21 cellular contexts compared by ENCODE assay signal in genomic region chr19:7067716-7068115, GRCh38. TPM values are rescaled to one million over a fixed set of nuclear protein-coding genes. Genes with fewer than 3 reads are reported as not detected.
"Had no signal": no experiment of that assay in that cellular context is flagged by ENCODE, and none has a peak within 500 bp of the region (broad histone marks: within the 10 kb centered on the region; RNA-seq: fewer than 3 reads in every experiment).

No MANE protein-coding gene starts in this region.

- H3K27ac Mint-ChIP-seq: activated CD8-positive, alpha-beta memory T cell treated with anti-CD3 and anti-CD28 coated beads, Interleukin-2, amount 10 ng/mL, durations not matched to agents 7 days and 5 days; activated T-cell treated with anti-CD3 and anti-CD28 coated beads, Interleukin-2, amount 50 U/mL, for 24 hours; memory B cell had no signal

- H3K4me3 Mint-ChIP-seq: activated CD8-positive, alpha-beta memory T cell treated with anti-CD3 and anti-CD28 coated beads, Interleukin-2, amount 10 ng/mL, durations not matched to agents 7 days and 5 days; activated naive CD8-positive, alpha-beta T cell treated with anti-CD3 and anti-CD28 coated beads, Interleukin-2, amount 10 ng/mL, durations not matched to agents 7 days and 5 days; activated T-cell treated with anti-CD3 and anti-CD28 coated beads, Interleukin-2, amount 50 U/mL, for 24 hours; memory B cell; natural killer cell treated with Interleukin-12 subunit alpha and Interleukin-12 subunit beta and Interleukin-15 and Interleukin-18, amount 100 ng/mL, for 72 hours had no signal

- H3K27me3 Mint-ChIP-seq: activated CD8-positive, alpha-beta memory T cell treated with anti-CD3 and anti-CD28 coated beads, Interleukin-2, amount 10 ng/mL, durations not matched to agents 7 days and 5 days; activated naive CD8-positive, alpha-beta T cell treated with anti-CD3 and anti-CD28 coated beads, Interleukin-2, amount 10 ng/mL, durations not matched to agents 7 days and 5 days; activated T-cell treated with anti-CD3 and anti-CD28 coated beads, Interleukin-2, amount 50 U/mL, for 24 hours; effector memory CD8-positive, alpha-beta T cell; memory B cell; natural killer cell treated with Interleukin-12 subunit alpha and Interleukin-12 subunit beta and Interleukin-15 and Interleukin-18, amount 100 ng/mL, for 72 hours had no signal

- H3K9me3 ChIP-seq: ascending aorta, left lung, sigmoid colon had no signal

- H3K27ac ChIP-seq: ascending aorta, epithelial cell of prostate, left lung, sigmoid colon had no signal

- ATAC-seq: activated CD4-positive, CD25-positive, alpha-beta regulatory T cell treated with anti-CD3 and anti-CD28 coated beads, Interleukin-2, amount 50 U/mL, for 24 hours; activated CD8-positive, alpha-beta memory T cell treated with anti-CD3 and anti-CD28 coated beads, Interleukin-2, amount 10 ng/mL, durations not matched to agents 7 days and 5 days; effector memory CD8-positive, alpha-beta T cell; left lung; natural killer cell treated with Interleukin-12 subunit alpha and Interleukin-12 subunit beta and Interleukin-15 and Interleukin-18, amount 100 ng/mL, for 72 hours had no signal

- H3K27me3 ChIP-seq: ascending aorta, left lung, sigmoid colon had no signal

- H3K9me3 Mint-ChIP-seq: activated T-cell treated with anti-CD3 and anti-CD28 coated beads, Interleukin-2, amount 50 U/mL, for 24 hours; effector memory CD8-positive, alpha-beta T cell; natural killer cell treated with Interleukin-12 subunit alpha and Interleukin-12 subunit beta and Interleukin-15 and Interleukin-18, amount 100 ng/mL, for 72 hours had no signal

- DNase-seq: activated CD8-positive, alpha-beta memory T cell treated with anti-CD3 and anti-CD28 coated beads, Interleukin-2, amount 10 ng/mL, durations not matched to agents 7 days and 5 days; activated effector memory CD4-positive, alpha-beta T cell treated with Interleukin-2 at 50 U/mL for 16 hours; activated naive CD8-positive, alpha-beta T cell treated with anti-CD3 and anti-CD28 coated beads, Interleukin-2, amount 10 ng/mL, durations not matched to agents 7 days and 5 days; activated T-cell treated with anti-CD3 and anti-CD28 coated beads, Interleukin-2, amount 50 U/mL, for 24 hours; central memory CD4-positive, alpha-beta T cell; cortex of kidney; effector memory CD8-positive, alpha-beta T cell; left lung; sigmoid colon; stimulated activated CD4-positive, alpha-beta T cell treated with anti-CD3 and anti-CD28 coated beads, Interleukin-12 subunit alpha, Interleukin-12 subunit beta, amount 100 ng/mL, for 4 hours; stimulated activated naive CD4-positive, alpha-beta T cell had no signal

- H3K4me3 ChIP-seq: ascending aorta, left lung, sigmoid colon had no signal

RNA-seq across cellular contexts. Expression of gene MBD3L3, which starts 9.2 kb away (rescaled TPM):
- total RNA-seq: activated CD8-positive, alpha-beta memory T cell treated with anti-CD3 and anti-CD28 coated beads, Interleukin-2, amount 10 ng/mL, durations not matched to agents 7 days and 5 days; activated naive CD8-positive, alpha-beta T cell treated with anti-CD3 and anti-CD28 coated beads, Interleukin-2, amount 10 ng/mL, durations not matched to agents 7 days and 5 days; ascending aorta; fibroblast of villous mesenchyme; left lung; mucosa of gallbladder; natural killer cell treated with Interleukin-12 subunit alpha and Interleukin-12 subunit beta and Interleukin-15 and Interleukin-18, amount 100 ng/mL, for 72 hours; osteocyte; pulmonary artery endothelial cell; sigmoid colon; T-helper 2 cell treated with Interferon-gamma antibody and Interleukin-4, amounts not matched to agents 100 ng/mL and 5 ng/mL, for 36 hours had no signal
- polyA plus RNA-seq: sigmoid colon had no signal

RNA-seq across cellular contexts. Expression of gene MBD3L2, which starts 18.6 kb away (rescaled TPM):
- total RNA-seq: activated CD8-positive, alpha-beta memory T cell treated with anti-CD3 and anti-CD28 coated beads, Interleukin-2, amount 10 ng/mL, durations not matched to agents 7 days and 5 days; activated naive CD8-positive, alpha-beta T cell treated with anti-CD3 and anti-CD28 coated beads, Interleukin-2, amount 10 ng/mL, durations not matched to agents 7 days and 5 days; ascending aorta; fibroblast of villous mesenchyme; left lung; mucosa of gallbladder; natural killer cell treated with Interleukin-12 subunit alpha and Interleukin-12 subunit beta and Interleukin-15 and Interleukin-18, amount 100 ng/mL, for 72 hours; osteocyte; pulmonary artery endothelial cell; sigmoid colon; T-helper 2 cell treated with Interferon-gamma antibody and Interleukin-4, amounts not matched to agents 100 ng/mL and 5 ng/mL, for 36 hours had no signal
- polyA plus RNA-seq: sigmoid colon had no signal

RNA-seq across cellular contexts. Expression of gene MBD3L4, which starts 27.7 kb away (rescaled TPM):
- total RNA-seq: activated CD8-positive, alpha-beta memory T cell treated with anti-CD3 and anti-CD28 coated beads, Interleukin-2, amount 10 ng/mL, durations not matched to agents 7 days and 5 days; activated naive CD8-positive, alpha-beta T cell treated with anti-CD3 and anti-CD28 coated beads, Interleukin-2, amount 10 ng/mL, durations not matched to agents 7 days and 5 days; ascending aorta; fibroblast of villous mesenchyme; left lung; mucosa of gallbladder; natural killer cell treated with Interleukin-12 subunit alpha and Interleukin-12 subunit beta and Interleukin-15 and Interleukin-18, amount 100 ng/mL, for 72 hours; osteocyte; pulmonary artery endothelial cell; sigmoid colon; T-helper 2 cell treated with Interferon-gamma antibody and Interleukin-4, amounts not matched to agents 100 ng/mL and 5 ng/mL, for 36 hours had no signal
- polyA plus RNA-seq: sigmoid colon had no signal

RNA-seq across cellular contexts. Expression of gene MBD3L5, which starts 37.3 kb away (rescaled TPM):
- total RNA-seq: activated CD8-positive, alpha-beta memory T cell treated with anti-CD3 and anti-CD28 coated beads, Interleukin-2, amount 10 ng/mL, durations not matched to agents 7 days and 5 days; activated naive CD8-positive, alpha-beta T cell treated with anti-CD3 and anti-CD28 coated beads, Interleukin-2, amount 10 ng/mL, durations not matched to agents 7 days and 5 days; ascending aorta; fibroblast of villous mesenchyme; left lung; mucosa of gallbladder; natural killer cell treated with Interleukin-12 subunit alpha and Interleukin-12 subunit beta and Interleukin-15 and Interleukin-18, amount 100 ng/mL, for 72 hours; osteocyte; pulmonary artery endothelial cell; sigmoid colon; T-helper 2 cell treated with Interferon-gamma antibody and Interleukin-4, amounts not matched to agents 100 ng/mL and 5 ng/mL, for 36 hours had no signal
- polyA plus RNA-seq: sigmoid colon had no signal
